ENCODE assay signal across 1 cellular context in genomic region chr15:42152921-42153680, GRCh38.
TF ChIP-seq lines count a peak whose summit lies in the region.

No MANE protein-coding gene starts in this region.

TF ChIP-seq in H1, 55 proteins besides CTCF, POLR2A, EP300 and RAD21:
- no peak for TF ChIP-seq CHD2 (IDR thresholded peaks at IDR 0.05; ENCODE audit: low read length)
- no peak for TF ChIP-seq TEAD4 (IDR thresholded peaks at IDR 0.05; ENCODE audit: low read depth, low read length)
- no peak for TF ChIP-seq CBX5 (IDR thresholded peaks at IDR 0.05; ENCODE audit: low read depth, low read length)
- TF ChIP-seq EGR1 (IDR thresholded peaks at IDR 0.05; ENCODE audit: borderline replicate concordance, low read depth, low read length), result no peak
- TF ChIP-seq PHF8 (conservative IDR thresholded peaks at IDR 0.05; ENCODE audit: low read depth, low read length), result no peak
- no peak for TF ChIP-seq RFX5 (IDR thresholded peaks at IDR 0.05; ENCODE audit: borderline replicate concordance, low read depth, low read length)
- TF ChIP-seq BACH1 (IDR thresholded peaks at IDR 0.05; ENCODE audit: low read length), result no peak
- no peak for TF ChIP-seq CBX8 (IDR thresholded peaks at IDR 0.05; ENCODE audit: borderline replicate concordance, low read depth, low read length)
- no peak for TF ChIP-seq KDM4A (IDR thresholded peaks at IDR 0.05; ENCODE audit: low read depth, low read length, severe bottlenecking)
- TF ChIP-seq SP4 (IDR thresholded peaks at IDR 0.05; ENCODE audit: low read length), result no peak
- no peak for TF ChIP-seq CEBPB (IDR thresholded peaks at IDR 0.05; ENCODE audit: low read depth, low read length)
- TF ChIP-seq BRCA1 (IDR thresholded peaks at IDR 0.05; ENCODE audit: low read depth, low read length), result no peak
- no peak for TF ChIP-seq MAFK (IDR thresholded peaks at IDR 0.05; ENCODE audit: low read depth, low read length)
- no peak for TF ChIP-seq KDM5A (IDR thresholded peaks at IDR 0.05; ENCODE audit: low read length)
- TF ChIP-seq, protein P1, sequence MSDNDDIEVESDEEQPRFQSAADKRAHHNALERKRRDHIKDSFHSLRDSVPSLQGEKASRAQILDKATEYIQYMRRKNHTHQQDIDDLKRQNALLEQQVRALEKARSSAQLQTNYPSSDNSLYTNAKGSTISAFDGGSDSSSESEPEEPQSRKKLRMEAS (IDR thresholded peaks at IDR 0.05), result no peak
- no peak for TF ChIP-seq TAF1 (IDR thresholded peaks at IDR 0.05; ENCODE audit: low read depth, low read length)
